Comparison of ENCODE assay signal across 13 cellular contexts in genomic region chr1:78831731-78832360, GRCh38.
DNase-seq lines count a peak whose midpoint lies in the region; ATAC-seq and TF ChIP-seq lines count a peak whose summit lies in the region.
"Had no signal": no experiment of that assay in that cellular context is flagged by ENCODE, and none has a peak within 500 bp of the region (broad histone marks: within the 10 kb centered on the region; RNA-seq: fewer than 3 reads in every experiment).

No MANE protein-coding gene starts in this region.

- BruUV-seq in Caco-2 (replicated peaks; lab: Mats Ljungman, UMichigan) = no TSS peak

- no peaks in the 10 kb centered on the region for H3K36me3 Mint-ChIP-seq in Caco-2 (ENCODE audit: insufficient read depth, unreplicated experiment)

- no peaks in the 10 kb centered on the region for H3K9me3 ChIP-seq in Caco-2
- H3K9me3 ChIP-seq: vagina had no signal

- H3K4me1 Mint-ChIP-seq in Caco-2 (ENCODE audit: low read depth, unreplicated experiment) = no peaks in the 10 kb centered on the region

- H3K27me3 ChIP-seq in Caco-2 (replicated peaks; ENCODE audit: control insufficient read depth, insufficient read depth, low read length) = no peaks in the 10 kb centered on the region
- H3K27me3 ChIP-seq: vagina had no signal

- DNase-seq in EH (ENCODE audit: low read depth) (peak; percentile 97), astrocyte of the cerebellum (ENCODE audit: low read depth) (peak; percentile 92), lung microvascular endothelial cell (ENCODE audit: low read depth in 2 of 2) (peak; percentile 14 to 92), Caco-2 (no peak), GM10266 (ENCODE audit: extremely low spot score) (no peak), activated gamma-delta T cell treated with Interleukin-2 at 50 U/mL for 16 hours (no peak)
- no peak for DNase-seq in activated CD4-positive, CD25-positive, alpha-beta regulatory T cell (lab: John Stamatoyannopoulos, UW)
- DNase-seq: amygdala, DND-41, NCI-H1436 had no signal

- H3K4me1 ChIP-seq in Caco-2 = no peaks in the 10 kb centered on the region
- H3K4me1 ChIP-seq: vagina had no signal

- H3K27ac Mint-ChIP-seq in Caco-2 (ENCODE audit: unreplicated experiment) = no peak overlapping the region

- TF ChIP-seq CTCF in astrocyte of the cerebellum (IDR thresholded peaks at IDR 0.05; ENCODE audit: low read depth, low read length, missing control alignments) = no peak
- no peak for TF ChIP-seq CTCF in Caco-2 (IDR thresholded peaks at IDR 0.05; ENCODE audit: insufficient read depth in 1 of 2, low read depth in 1 of 2, low read length in 1 of 2, severe bottlenecking in 1 of 2, unreplicated experiment in 1 of 2)
- no peak for TF ChIP-seq CTCF in GM10266 (IDR thresholded peaks at IDR 0.05; ENCODE audit: control insufficient read depth, insufficient read depth, low read depth, missing control alignments)

- no peak overlapping the region for H3K4me3 Mint-ChIP-seq in Caco-2 (ENCODE audit: unreplicated experiment)

- POLR2A ChIA-PET in Caco-2 (lab: Charles Lee) = no interaction called here

- no peak overlapping the region for H3K4me3 ChIP-seq in astrocyte of the cerebellum (ENCODE audit: low read depth, low read length)
- H3K4me3 ChIP-seq in Caco-2 (ENCODE audit: low read depth, low read length) = no peak overlapping the region
- H3K4me3 ChIP-seq: vagina had no signal

- CTCF ChIA-PET in Caco-2 (lab: Charles Lee) = no interaction called here

- H3K9me3 Mint-ChIP-seq in Caco-2 (ENCODE audit: unreplicated experiment) = no peaks in the 10 kb centered on the region

- intact Hi-C loops in Caco-2 (cut with micrococcal nuclease; ENCODE audit: unreplicated experiment) = loop anchor here (10.0 kb wide), 1 partner anchor 213 kb away; no protein-coding TSS in a partner anchor

- H3K27me3 Mint-ChIP-seq in Caco-2 (ENCODE audit: insufficient read depth, unreplicated experiment) = peaks cover 11% of the 10 kb centered on the region

- ATAC-seq in HG03378 (IDR thresholded peaks at IDR 0.05; ENCODE audit: unreplicated experiment) = peak; percentile 48
- ATAC-seq: Panc1 had no signal

- in situ Hi-C loops in astrocyte of the cerebellum (cut with HindIII; ENCODE audit: low sequenced_read_pairs) = no loop called here

- H3K36me3 ChIP-seq in Caco-2 (ENCODE audit: control insufficient read depth, insufficient read depth, low read length) = no peaks in the 10 kb centered on the region
- H3K36me3 ChIP-seq: vagina had no signal

Comparison
In these comparisons a context has a peak if more than half of its experiments do, and no peak if none do; other contexts are left out.
1. DNase-seq: peak in EH (single experiment), astrocyte of the cerebellum (single experiment) and lung microvascular endothelial cell (2 of 2); none in Caco-2 (0 of 2), GM10266 (single experiment), activated CD4-positive, CD25-positive, alpha-beta regulatory T cell (0 of 4) and activated gamma-delta T cell treated with Interleukin-2 at 50 U/mL for 16 hours (single experiment).